Comparison of ENCODE assay signal across 12 cellular contexts in genomic region chr4:5747746-5748365, GRCh38. TPM values are rescaled to one million over a fixed set of nuclear protein-coding genes. Genes with fewer than 3 reads are reported as not detected.
A peak's percentile ranks its signal among the peaks of the same experiment; 100 is the strongest.
DNase-seq lines count a peak whose midpoint lies in the region; ATAC-seq, FAIRE-seq and TF ChIP-seq lines count a peak whose summit lies in the region.
"Had no signal": no experiment of that assay in that cellular context is flagged by ENCODE, and none has a peak within 500 bp of the region (broad histone marks: within the 10 kb centered on the region; RNA-seq: fewer than 3 reads in every experiment).

No MANE protein-coding gene starts in this region.

- H3K36me3 ChIP-seq in RWPE2 (ENCODE audit: low read depth) (peaks cover 63% of the 10 kb centered on the region), osteoblast (ENCODE audit: insufficient read depth, low read length) (peaks cover 62% of the 10 kb centered on the region)
- H3K36me3 ChIP-seq: right lobe of liver had no signal

- TF ChIP-seq CTCF in RWPE2 (IDR thresholded peaks at IDR 0.05; ENCODE audit: poor library complexity, severe bottlenecking) = no peak
- TF ChIP-seq CTCF in fibroblast of pulmonary artery (IDR thresholded peaks at IDR 0.05; ENCODE audit: low read length, missing control alignments) = no peak
- no peak for TF ChIP-seq CTCF in osteoblast (IDR thresholded peaks at IDR 0.05; ENCODE audit: extremely low read depth, low read depth, low read length)

- no peak overlapping the region for H2AFZ ChIP-seq in osteoblast (ENCODE audit: low read length)

- H3K4me3 ChIP-seq in RWPE2 (ENCODE audit: severe bottlenecking) (no peak overlapping the region), fibroblast of pulmonary artery (replicated peaks; ENCODE audit: low read depth, low read length) (no peak overlapping the region), osteoblast (ENCODE audit: insufficient read depth, low read length) (peak overlapping the region; percentile 17)
- H3K4me3 ChIP-seq: right lobe of liver had no signal

- no peaks in the 10 kb centered on the region for H3K79me2 ChIP-seq in osteoblast (ENCODE audit: insufficient read depth, low read length)

- in situ Hi-C loops in Caki2 (cut with HindIII; ENCODE audit: low pct_unique_long_range_greater_than_20kb, low sequenced_read_pairs) = no loop called here

- H3K4me2 ChIP-seq in osteoblast (ENCODE audit: insufficient read depth, low read length) = peak overlapping the region; percentile 65

- no peak for FAIRE-seq in frontal cortex (lab: Jason Lieb, UNC)

- peak overlapping the region; percentile 84 for H3K27ac ChIP-seq in RWPE2 (ENCODE audit: poor library complexity, severe bottlenecking)
- peak overlapping the region; percentile 92 for H3K27ac ChIP-seq in osteoblast (ENCODE audit: low read depth, low read length)
- H3K27ac ChIP-seq: right lobe of liver had no signal

- H3K27me3 ChIP-seq in RWPE2 (ENCODE audit: insufficient read depth, poor library complexity, severe bottlenecking) = no peaks in the 10 kb centered on the region
- H3K27me3 ChIP-seq in osteoblast (ENCODE audit: insufficient read depth, low read length) = no peaks in the 10 kb centered on the region
- H3K27me3 ChIP-seq: right lobe of liver had no signal

- DNase-seq in Caki2 (ENCODE audit: low read depth) = peak; percentile 69
- peak; percentile 77 for DNase-seq in RWPE2 (ENCODE audit: low spot score)
- DNase-seq in fibroblast of pulmonary artery (ENCODE audit: low read depth) = peak; percentile 100
- DNase-seq in osteoblast (ENCODE audit: insufficient read length, low spot score, missing footprints) = peak; percentile 97
- DNase-seq in activated CD4-positive, alpha-beta T cell treated with anti-CD3 and anti-CD28 coated beads, Interleukin-2, amount 50 U/mL, for 4 hours = no peak
- DNase-seq in frontal cortex (ENCODE audit: low spot score in 2 of 2) = no peak
- DNase-seq: cortex of kidney, left colon, NCI-H1092 treated with DMSO at 0.1 percent for 48 hours, right lobe of liver had no signal

- H3K4me1 ChIP-seq in RWPE2 (ENCODE audit: insufficient read depth, poor library complexity, severe bottlenecking) (peaks cover 45% of the 10 kb centered on the region), osteoblast (ENCODE audit: insufficient read depth, low read length) (peaks cover 47% of the 10 kb centered on the region)
- H3K4me1 ChIP-seq: right lobe of liver had no signal

- H3K9me3 ChIP-seq in RWPE2 (ENCODE audit: severe bottlenecking) = no peaks in the 10 kb centered on the region
- H3K9me3 ChIP-seq in osteoblast (ENCODE audit: low read depth, low read length) = no peaks in the 10 kb centered on the region
- H3K9me3 ChIP-seq: right lobe of liver had no signal

- peak; percentile 82 for ATAC-seq in RWPE2 (ENCODE audit: low read depth)
- no peak for ATAC-seq in GM21825 (IDR thresholded peaks at IDR 0.05; ENCODE audit: unreplicated experiment)
- ATAC-seq in GM19397 (IDR thresholded peaks at IDR 0.05; ENCODE audit: unreplicated experiment) = no peak
- ATAC-seq: left colon had no signal

- H4K20me1 ChIP-seq in osteoblast (ENCODE audit: insufficient read depth, low read length) = peaks cover 2% of the 10 kb centered on the region

RNA-seq across cellular contexts. Expression of gene EVC, which starts 36.9 kb away (rescaled TPM):
- 11.5 and 24.0 TPM in 2 replicates for total RNA-seq in Caki2 (2014; rRNA removed; shearing (Covaris generic); ENCODE audit: low replicate concordance)
- total RNA-seq in osteoblast (67.8 and 69.1 TPM in 2 replicates), frontal cortex (2.4 TPM)

RNA-seq across cellular contexts. Expression of gene EVC2, which starts 39.5 kb away (rescaled TPM):
- not detected in 2 replicates for total RNA-seq in Caki2 (2014; rRNA removed; shearing (Covaris generic); ENCODE audit: low replicate concordance)
- total RNA-seq in osteoblast (17.4 and 19.2 TPM in 2 replicates), frontal cortex (2.0 TPM)

Comparison
In these comparisons a context has a peak if more than half of its experiments do, and no peak if none do; other contexts are left out.
1. DNase-seq: peak in Caki2 (single experiment), RWPE2 (single experiment), fibroblast of pulmonary artery (single experiment) and osteoblast (single experiment); none in activated CD4-positive, alpha-beta T cell treated with anti-CD3 and anti-CD28 coated beads, Interleukin-2, amount 50 U/mL, for 4 hours (0 of 2) and frontal cortex (0 of 2).